Comparison of ENCODE assay signal across 8 cellular contexts in genomic region chr10:100562806-100563293, GRCh38. TPM values are rescaled to one million over a fixed set of nuclear protein-coding genes. Genes with fewer than 3 reads are reported as not detected.
DNase-seq lines count a peak whose midpoint lies in the region; ATAC-seq and TF ChIP-seq lines count a peak whose summit lies in the region.

No MANE protein-coding gene starts in this region.

- no peak overlapping the region for H3K27ac Mint-ChIP-seq in T-cell

- TF ChIP-seq RAD21 in HCT116 (IDR thresholded peaks at IDR 0.05; ENCODE audit: low read depth), result peak; percentile 61

- peaks cover 15 to 37% of the 10 kb centered on the region in 2 donors for H3K27me3 Mint-ChIP-seq in T-cell

- H3K36me3 ChIP-seq in HCT116 (ENCODE audit: control insufficient read depth in 1 of 2, insufficient read depth in 2 of 2, low read length in 2 of 2) (no peaks in the 10 kb centered on the region), vagina (no peaks in the 10 kb centered on the region)

- POLR2A ChIA-PET in HCT116 (lab: Charles Lee), result interaction anchor here (2.8 kb wide), 1 partner anchor 316 kb away, joined by 10 read pairs; no protein-coding TSS in a partner anchor
- POLR2A ChIA-PET in T-cell (lab: Charles Lee), result interaction anchor here in 1 of 2 donors (0.5 kb wide), 1 partner anchor 899 kb away, joined by 3 read pairs; no protein-coding TSS in a partner anchor

- no peak overlapping the region for H3K4me2 ChIP-seq in HCT116 (ENCODE audit: low read length)

- peaks cover 2% of the 10 kb centered on the region for H3K36me3 Mint-ChIP-seq in T-cell

- H3K27me3 ChIP-seq in HCT116 (ENCODE audit: insufficient read depth, low read length) (no peaks in the 10 kb centered on the region), vagina (peaks cover 11% of the 10 kb centered on the region)

- H3K9me3 Mint-ChIP-seq in T-cell, result no peaks in the 10 kb centered on the region

- no peaks in the 10 kb centered on the region for H3K79me2 ChIP-seq in HCT116 (ENCODE audit: insufficient read depth, low read length)

- H3K4me1 Mint-ChIP-seq in T-cell, result peaks cover 10 to 19% (median 13%) of the 10 kb centered on the region in 3 donors

- no peaks in the 10 kb centered on the region for H3K9me3 ChIP-seq in HCT116 (ENCODE audit: control insufficient read depth in 1 of 2, insufficient read depth in 1 of 2, low read depth in 1 of 2, low read length in 2 of 2)
- no peaks in the 10 kb centered on the region for H3K9me3 ChIP-seq in vagina

- peak; percentile 44 to 64 (median 48) for TF ChIP-seq CTCF in HCT116 (IDR thresholded peaks at IDR 0.05 in 2 of 3, conservative IDR thresholded peaks at IDR 0.05 in 1 of 3; ENCODE audit: borderline replicate concordance in 1 of 3, insufficient read depth in 1 of 3, low read depth in 2 of 3, low read length in 2 of 3)
- TF ChIP-seq CTCF in fibroblast of the aortic adventitia (IDR thresholded peaks at IDR 0.05; ENCODE audit: insufficient read depth, low read length), result peak; percentile 55
- TF ChIP-seq CTCF in vagina (IDR thresholded peaks at IDR 0.05), result no peak

- RAD21 ChIA-PET in HCT116 (lab: Charles Lee; ENCODE audit: low non-redundant PET in 1 of 2, low total read pairs in 2 of 2, uncharacterized antibody in 2 of 2, unreplicated experiment in 2 of 2), result interaction anchor here (0.6 to 4.0 kb wide), 8 partner anchors 44 to 316 kb away, joined by 3 to 36 read pairs (median 4); no protein-coding TSS in a partner anchor

- peak; percentile 39; the same call in 1 of the 2 replicates for ATAC-seq in HCT116
- ATAC-seq in T-cell (replicated peaks in 1 of 4), result peak in 2 of 4 experiments; percentile 4 to 13
- ATAC-seq in HG03097 (IDR thresholded peaks at IDR 0.05; ENCODE audit: low FRiP score, unreplicated experiment), result no peak

- CTCF ChIA-PET in HCT116 (lab: Charles Lee), result interaction anchor here (0.6 to 10.7 kb wide), 17 partner anchors 15 to 452 kb away, joined by 3 to 182 read pairs (median 7); partner anchors contain the start of genes HIF1AN and PAX2
- CTCF ChIA-PET in T-cell (lab: Charles Lee), result interaction anchor here in 1 of 2 donors (1.3 kb wide), 1 partner anchor 178 kb away, joined by 3 read pairs; no protein-coding TSS in a partner anchor

- H3K4me3 Mint-ChIP-seq in T-cell, result peak overlapping the region; percentile 48 to 65 (median 52)

- TF ChIP-seq POLR2A in HCT116 (IDR thresholded peaks at IDR 0.05; ENCODE audit: borderline replicate concordance, extremely low read depth, insufficient read depth, insufficient read length) (no peak), vagina (IDR thresholded peaks at IDR 0.05) (no peak)

- DNase-seq in COR-L47 (lab: John Stamatoyannopoulos, UW), result peak; percentile 24
- no peak for DNase-seq in HCT116 (ENCODE audit: low read depth, low spot score)
- peak in 6 of 34 experiments; percentile 3 to 13 (median 6) for DNase-seq in T-cell
- peak; percentile 49 for DNase-seq in fibroblast of the aortic adventitia (ENCODE audit: low read depth)
- peak; percentile 15 for DNase-seq in pons (ENCODE audit: low spot score)
- no peak for DNase-seq in NCI-H128 (lab: John Stamatoyannopoulos, UW; ENCODE audit: unreplicated experiment)
- no peak for DNase-seq in vagina (ENCODE audit: extremely low spot score in 2 of 2)

- H3K27ac ChIP-seq in HCT116 (ENCODE audit: low read depth, low read length) (no peak overlapping the region), vagina (no peak overlapping the region)

- H4K20me1 ChIP-seq in HCT116 (ENCODE audit: insufficient read depth), result no peaks in the 10 kb centered on the region

- H2AFZ ChIP-seq in HCT116 (ENCODE audit: low read depth, low read length, poor library complexity, severe bottlenecking), result no peak overlapping the region

- intact Hi-C loops in HCT116 (cut with micrococcal nuclease) (loop anchor here (1.0 to 5.0 kb wide), 5 partner anchors 164 to 450 kb away; no protein-coding TSS in a partner anchor), vagina (cut with DNase I) (no loop called here)

- no peaks in the 10 kb centered on the region for H3K9me2 ChIP-seq in HCT116 (ENCODE audit: insufficient read depth)

- H3K9ac ChIP-seq in HCT116 (ENCODE audit: low read length), result no peak overlapping the region

- peaks cover 0 to 10% of the 10 kb centered on the region in 2 experiments; a peak in 2 of 4 replicates for H3K4me1 ChIP-seq in HCT116 (ENCODE audit: control insufficient read depth in 1 of 2, insufficient read depth in 2 of 2, low read length in 2 of 2)
- H3K4me1 ChIP-seq in vagina, result peaks cover 15% of the 10 kb centered on the region

- no TSS peak for BruUV-seq in HCT116 (replicated peaks; lab: Mats Ljungman, UMichigan)

- H3K4me3 ChIP-seq in HCT116 (replicated peaks in 1 of 2; ENCODE audit: low read depth in 1 of 2, low read length in 2 of 2), result no peak overlapping the region
- H3K4me3 ChIP-seq in fibroblast of the aortic adventitia (ENCODE audit: low read depth, low read length), result no peak overlapping the region
- H3K4me3 ChIP-seq in vagina, result peak overlapping the region in 1 of 2 donors; percentile 31

TF ChIP-seq in HCT116, 20 proteins besides CTCF, POLR2A, EP300 and RAD21:
- TF ChIP-seq YY1 (IDR thresholded peaks at IDR 0.05; ENCODE audit: extremely low read depth, insufficient replicate concordance, low read depth, low read length) (peak; percentile 75), EZH2 (IDR thresholded peaks at IDR 0.05) (no peak)
TF ChIP-seq in HCT116: peak in this region for 1.

RNA-seq across cellular contexts. Expression of gene HIF1AN, which starts 27.1 kb away (rescaled TPM):
- 67.2 TPM for total RNA-seq in HCT116 (2021; ENCODE audit: unreplicated experiment)
- 22.0 and 30.5 TPM in 2 replicates for polyA plus RNA-seq in HCT116 (2012)
- total RNA-seq in T-cell, result 10 to 100 TPM; 40.9 to 53.4 (median 51.9) TPM
- 12.9 and 17.3 TPM in 2 replicates for total RNA-seq in fibroblast of the aortic adventitia (ENCODE audit: low replicate concordance)
- total RNA-seq in vagina, result 16.9 TPM

RNA-seq across cellular contexts. Expression of gene NDUFB8, which starts 33.2 kb away (rescaled TPM):
- total RNA-seq in HCT116 (2021; ENCODE audit: unreplicated experiment), result 243 TPM
- polyA plus RNA-seq in HCT116 (2012), result 253 and 361 TPM in 2 replicates
- total RNA-seq in T-cell, result 100 to 1,000 TPM; 138 to 175 (median 166) TPM
- 98.9 and 134 TPM in 2 replicates for total RNA-seq in fibroblast of the aortic adventitia (ENCODE audit: low replicate concordance)
- 143 TPM for total RNA-seq in vagina

RNA-seq across cellular contexts. Expression of gene SEC31B, which starts 43.2 kb away (rescaled TPM):
- total RNA-seq in HCT116 (2021; ENCODE audit: unreplicated experiment), result 30.9 TPM
- polyA plus RNA-seq in HCT116 (2012), result 13.2 and 17.0 TPM in 2 replicates
- 10 to 100 TPM; 47.6 to 80.6 (median 50.2) TPM for total RNA-seq in T-cell
- total RNA-seq in fibroblast of the aortic adventitia (ENCODE audit: low replicate concordance), result 3.3 and 17.4 TPM in 2 replicates
- total RNA-seq in vagina, result 6.4 TPM

Comparison
In these comparisons a context has a peak if more than half of its experiments do, and no peak if none do; other contexts are left out.
1. DNase-seq: peak in COR-L47 (single experiment), fibroblast of the aortic adventitia (single experiment) and pons (single experiment); none in HCT116 (single experiment), NCI-H128 (single experiment) and vagina (0 of 2).
2. CTCF ChIP-seq: peak in HCT116 (3 of 3) and fibroblast of the aortic adventitia (single experiment); none in vagina (0 of 3).